Comparison of ENCODE assay signal across 16 cellular contexts in genomic region chr10:67684140-67684539, GRCh38. TPM values are rescaled to one million over a fixed set of nuclear protein-coding genes. Genes with fewer than 3 reads are reported as not detected.
A peak's percentile ranks its signal among the peaks of the same experiment; 100 is the strongest.
DNase-seq lines count a peak whose midpoint lies in the region; ATAC-seq, FAIRE-seq and TF ChIP-seq lines count a peak whose summit lies in the region.
"Not testable (repeated sequence)": the region's sequence is repeated elsewhere in the genome, so short reads cannot be mapped to it uniquely, and the experiment has no call there.
"Had no signal": no experiment of that assay in that cellular context is flagged by ENCODE, and none has a peak within 500 bp of the region (broad histone marks: within the 10 kb centered on the region; RNA-seq: fewer than 3 reads in every experiment).

No MANE protein-coding gene starts in this region.

- TF ChIP-seq EP300 in A549 (IDR thresholded peaks at IDR 0.05); K562 (IDR thresholded peaks at IDR 0.05; ENCODE audit: low read length); HepG2 (IDR thresholded peaks at IDR 0.05; ENCODE audit: low read depth in 2 of 2, low read length in 2 of 2); HepG2 (CRISPR knock-in tag; IDR thresholded peaks at IDR 0.05; ENCODE audit: borderline replicate concordance): not testable (repeated sequence)

- H3K9me3 ChIP-seq in A549 (peaks cover 23% of the 10 kb centered on the region; the same call in 2 of the 3 replicates), HepG2 (ENCODE audit: low read length) (peaks cover 22% of the 10 kb centered on the region)
- H3K9me3 ChIP-seq in IMR-90 (ENCODE audit: control insufficient read depth, insufficient read depth, low read length); K562 (replicated peaks; ENCODE audit: control insufficient read depth, insufficient read depth, low read depth, low read length): not testable (repeated sequence)

- not testable (repeated sequence) for TF ChIP-seq RAD21 in A549 (conservative IDR thresholded peaks at IDR 0.05 in 1 of 2, IDR thresholded peaks at IDR 0.05 in 1 of 2); IMR-90 (IDR thresholded peaks at IDR 0.05; ENCODE audit: low read length); K562 (CRISPR knock-in tag; conservative IDR thresholded peaks at IDR 0.05 in 1 of 2, IDR thresholded peaks at IDR 0.05 in 1 of 2); HepG2 (CRISPR knock-in tag; IDR thresholded peaks at IDR 0.05)

- H4K5ac ChIP-seq in IMR-90 (ENCODE audit: low read depth, low read length) = not testable (repeated sequence)

- intact Hi-C loops in IMR-90 (cut with micrococcal nuclease); K562 (cut with micrococcal nuclease); MCF 10A (cut with micrococcal nuclease); HepG2 (cut with micrococcal nuclease; ENCODE audit: unreplicated experiment): not testable (repeated sequence)

- H3K18ac ChIP-seq in IMR-90 (ENCODE audit: low read depth, low read length) = not testable (repeated sequence)

- not testable (repeated sequence) for H3K23ac ChIP-seq in IMR-90 (ENCODE audit: low read depth, low read length)

- not testable (repeated sequence) for TF ChIP-seq CTCF in A549 (IDR thresholded peaks at IDR 0.05); IMR-90 (conservative IDR thresholded peaks at IDR 0.05; ENCODE audit: low read depth, low read length); K562 (IDR thresholded peaks at IDR 0.05 in 2 of 3, conservative IDR thresholded peaks at IDR 0.05 in 1 of 3; ENCODE audit: insufficient read depth in 2 of 3, low read depth in 1 of 3, low read length in 3 of 3); MCF 10A (IDR thresholded peaks at IDR 0.05; ENCODE audit: unreplicated experiment); HepG2 (CRISPR knock-in tag; IDR thresholded peaks at IDR 0.05)

- H4K20me1 ChIP-seq in IMR-90 (ENCODE audit: insufficient read depth, low read length); K562 (replicated peaks; ENCODE audit: control insufficient read depth, insufficient read depth, low read length); HepG2 (ENCODE audit: insufficient read depth, low read length): not testable (repeated sequence)

- H3K4me1 Mint-ChIP-seq in MCF 10A (ENCODE audit: insufficient read depth, unreplicated experiment) = not testable (repeated sequence)

- not testable (repeated sequence) for H2AK9ac ChIP-seq in IMR-90 (replicated peaks; ENCODE audit: low read depth, low read length, poor library complexity)

- H3K14ac ChIP-seq in IMR-90 (replicated peaks; ENCODE audit: low read depth, low read length) = not testable (repeated sequence)

- not testable (repeated sequence) for H2BK20ac ChIP-seq in IMR-90 (ENCODE audit: low read depth, low read length)

- not testable (repeated sequence) for H3K9ac ChIP-seq in IMR-90 (ENCODE audit: low read depth, low read length); K562 (ENCODE audit: insufficient read depth in 1 of 2, low read depth in 2 of 2, low read length in 2 of 2); HepG2 (ENCODE audit: insufficient read depth, low read depth, low read length)

- in situ Hi-C loops in IMR-90 (cut with MboI; ENCODE audit: low sequenced_read_pairs); K562 (cut with MboI); HepG2 (cut with HindIII; ENCODE audit: extremely low pct_ligation_motif_present, low pct_unique_long_range_greater_than_20kb): not testable (repeated sequence)

- not testable (repeated sequence) for H4K8ac ChIP-seq in IMR-90 (ENCODE audit: low read depth in 2 of 2, low read length in 2 of 2)

- not testable (repeated sequence) for H3K4me3 ChIP-seq in A549; IMR-90 (ENCODE audit: insufficient read depth, low read depth, low read length); K562; HepG2 (replicated peaks in 1 of 3; ENCODE audit: insufficient read depth in 1 of 3, low read depth in 2 of 3, low read length in 3 of 3)

- H3K27me3 Mint-ChIP-seq in MCF 10A (ENCODE audit: insufficient read depth, unreplicated experiment) = peaks cover 20% of the 10 kb centered on the region

- not testable (repeated sequence) for H3K36me3 Mint-ChIP-seq in MCF 10A (ENCODE audit: insufficient read depth, unreplicated experiment)

- ATAC-seq in A549; IMR-90 (ENCODE audit: low read depth); K562; HepG2: not testable (repeated sequence)

- not testable (repeated sequence) for H2BK5ac ChIP-seq in IMR-90 (ENCODE audit: low read depth, low read length, poor library complexity, severe bottlenecking)

- H3K79me2 ChIP-seq in K562 (ENCODE audit: control insufficient read depth, insufficient read depth, low read length); HepG2 (ENCODE audit: insufficient read depth, low read length): not testable (repeated sequence)

- H2BK120ac ChIP-seq in IMR-90 (ENCODE audit: low read depth, low read length) = not testable (repeated sequence)

- not testable (repeated sequence) for H3K27ac ChIP-seq in A549; IMR-90 (ENCODE audit: insufficient read depth, low read length); K562 (ENCODE audit: extremely low read depth, low read depth, low read length); HepG2 (ENCODE audit: extremely low read length, insufficient read depth, low read length)

- H2AK5ac ChIP-seq in IMR-90 (ENCODE audit: low read depth, low read length) = not testable (repeated sequence)

- H3K4me3 Mint-ChIP-seq in MCF 10A (ENCODE audit: unreplicated experiment) = not testable (repeated sequence)

- WGBS in A549 (ENCODE audit: missing lambda C conversion rate) = 49% methylated on average over 8 of the region's 8 CpGs
- WGBS in IMR-90 (ENCODE audit: extremely low coverage in 2 of 2, insufficient read length in 1 of 2), 2 experiments = 76% methylated on average over 5 of the region's 8 CpGs; no CpG with 5 or more reads in 1 of the 2 experiments
- WGBS in K562 (ENCODE audit: insufficient coverage, low coverage, missing lambda C conversion rate) = 4% methylated on average over 8 of the region's 8 CpGs
- 47% methylated on average over 8 of the region's 8 CpGs for WGBS in HepG2 (ENCODE audit: low lambda C conversion rate)

- not testable (repeated sequence) for H3K27ac Mint-ChIP-seq in MCF 10A (ENCODE audit: low read depth, unreplicated experiment)

- POLR2A ChIA-PET in A549 (lab: Yijun Ruan, JAX); IMR-90 (lab: Charles Lee; ENCODE audit: unreplicated experiment); HepG2 (lab: Yijun Ruan, JAX): not testable (repeated sequence)
- POLR2A ChIA-PET in K562 (lab: Yijun Ruan, JAX) (interaction anchor here (0.9 kb wide), 1 partner anchor 14 kb away, joined by 3 read pairs; no protein-coding TSS in a partner anchor), MCF 10A (lab: Yijun Ruan, JAX) (interaction anchor here (0.6 to 0.9 kb wide), 2 partner anchors 13 to 711 kb away, joined by 3 read pairs; no protein-coding TSS in a partner anchor)

- not testable (repeated sequence) for H4K91ac ChIP-seq in IMR-90 (ENCODE audit: insufficient read depth, low read depth, low read length)

- not testable (repeated sequence) for TF ChIP-seq POLR2A in A549 (IDR thresholded peaks at IDR 0.05; ENCODE audit: low read length); IMR-90 (IDR thresholded peaks at IDR 0.05; ENCODE audit: low read depth, low read length); K562 (conservative IDR thresholded peaks at IDR 0.05); HepG2 (IDR thresholded peaks at IDR 0.05; ENCODE audit: insufficient read depth in 1 of 2, low read depth in 2 of 2, low read length in 2 of 2)

- not testable (repeated sequence) for BruUV-seq in IMR-90 (replicated peaks; lab: Mats Ljungman, UMichigan); K562 (replicated peaks; lab: Mats Ljungman, UMichigan); MCF 10A (replicated peaks; lab: Mats Ljungman, UMichigan); HepG2 (replicated peaks; lab: Mats Ljungman, UMichigan)

- H3K4me1 ChIP-seq in A549; IMR-90 (ENCODE audit: control insufficient read depth, insufficient read depth, low read length); K562 (replicated peaks in 1 of 2; ENCODE audit: control insufficient read depth in 2 of 2, insufficient read depth in 2 of 2, low read length in 2 of 2); HepG2 (ENCODE audit: insufficient read depth, low read length): not testable (repeated sequence)

- H3K36me3 ChIP-seq in IMR-90 (ENCODE audit: control insufficient read depth, insufficient read depth, low read length); K562 (ENCODE audit: control insufficient read depth, insufficient read depth, low read length); HepG2 (replicated peaks in 1 of 2; ENCODE audit: control insufficient read depth in 1 of 2, insufficient read depth in 2 of 2, low read length in 2 of 2): not testable (repeated sequence)

- H3K9me3 Mint-ChIP-seq in MCF 10A (ENCODE audit: unreplicated experiment) = peaks cover 17% of the 10 kb centered on the region

- not testable (repeated sequence) for H3K27me3 ChIP-seq in IMR-90 (ENCODE audit: control insufficient read depth, insufficient read depth, low read length); K562 (ENCODE audit: control insufficient read depth in 2 of 2, insufficient read depth in 2 of 2, low read length in 2 of 2); HepG2 (ENCODE audit: control insufficient read depth in 1 of 2, insufficient read depth in 2 of 2, low read length in 2 of 2)

- dilution Hi-C loops in IMR-90 (cut with HindIII; ENCODE audit: low sequenced_read_pairs, unreplicated experiment) = not testable (repeated sequence)

- CTCF ChIA-PET in A549 (lab: Yijun Ruan, JAX) (interaction anchor here (0.8 to 1.8 kb wide), 3 partner anchors 14 to 96 kb away, joined by 3 to 12 read pairs (median 3); no protein-coding TSS in a partner anchor), IMR-90 (lab: Yijun Ruan, JAX) (interaction anchor here (0.6 kb wide), 1 partner anchor 24 kb away, joined by 3 read pairs; no protein-coding TSS in a partner anchor), MCF 10A (lab: Yijun Ruan, JAX) (interaction anchor here (0.7 to 2.9 kb wide), 2 partner anchors 12 to 32 kb away, joined by 4 to 24 read pairs; partner anchors contain the start of gene CTNNA3)
- CTCF ChIA-PET in K562 (lab: Yijun Ruan, JAX; ENCODE audit: low intra/inter-chr PET ratio); HepG2 (lab: Yijun Ruan, JAX; ENCODE audit: low intra/inter-chr PET ratio, low total read pairs): not testable (repeated sequence)

- H3K79me1 ChIP-seq in IMR-90 (ENCODE audit: low read depth in 1 of 2, low read length in 2 of 2) = not testable (repeated sequence)

- FAIRE-seq in A549 (lab: Jason Lieb, UNC); K562 (lab: Jason Lieb, UNC); HepG2 (lab: Jason Lieb, UNC): not testable (repeated sequence)

- not testable (repeated sequence) for H3K4ac ChIP-seq in IMR-90 (ENCODE audit: low read depth, low read length)

- not testable (repeated sequence) for H3K4me2 ChIP-seq in A549; IMR-90 (ENCODE audit: low read depth, low read length); K562 (ENCODE audit: insufficient read depth, low read length); HepG2 (ENCODE audit: low read depth, low read length)

- DNase-seq in A549 (ENCODE audit: low read depth in 1 of 2, low spot score in 1 of 2); IMR-90; K562 (ENCODE audit: extremely low read depth in 1 of 4, low spot score in 3 of 4); HepG2 (ENCODE audit: low spot score): not testable (repeated sequence)
- DNase-seq in MCF 10A (ENCODE audit: unreplicated experiment) = peak; percentile 18

- H2BK15ac ChIP-seq in IMR-90 (ENCODE audit: low read depth, low read length) = not testable (repeated sequence)

- not testable (repeated sequence) for H3K56ac ChIP-seq in IMR-90 (ENCODE audit: extremely low read depth, insufficient read depth, low read length)

- H2AFZ ChIP-seq in IMR-90 (replicated peaks; ENCODE audit: low read length, poor library complexity); K562 (ENCODE audit: low read depth, low read length); HepG2 (ENCODE audit: low read length): not testable (repeated sequence)

- H3K9me1 ChIP-seq in IMR-90 (ENCODE audit: insufficient read depth, low read length); K562 (ENCODE audit: control insufficient read depth, insufficient read depth, low read length): not testable (repeated sequence)

RNA-seq across cellular contexts. Expression of gene CTNNA3, which starts 11.9 kb away (rescaled TPM):
- 0.09 TPM in 1 of 2 replicates, not detected in the other for polyA plus RNA-seq in A549 (2011; rRNA removed)
- not detected in 2 replicates for polyA plus RNA-seq in A549 (2012; cell fraction: cytosol; rRNA removed)
- not detected in 2 replicates for polyA plus RNA-seq in A549 (2012; cell fraction: nucleus; rRNA removed)
- polyA plus RNA-seq in A549 (2017; fragmentation: RNase III; extraction: RNeasy Plus Mini Kit Qiagen cat#74134 plus additional on column Dnase treatment) = not detected in 3 replicates
- polyA minus RNA-seq in A549 (2011; rRNA and poly(A)+ RNA removed) = not detected in 2 replicates
- 0.83 and 0.90 TPM in 2 replicates for total RNA-seq in IMR-90 (2012; rRNA removed)
- polyA plus RNA-seq in IMR-90 (2012; rRNA removed) = 0.19 TPM in 1 of 2 replicates, not detected in the other
- polyA plus RNA-seq in IMR-90 (2012; cell fraction: cytosol; rRNA removed) = 0.01 TPM in 2 replicates
- 0.15 TPM in 1 of 2 replicates, not detected in the other for polyA plus RNA-seq in IMR-90 (2012; cell fraction: nucleus; rRNA removed; ENCODE audit: low replicate concordance)
- total RNA-seq in K562 (2011; cell fraction: chromatin; rRNA removed; ENCODE audit: low replicate concordance) = not detected in 2 replicates
- not detected in 2 replicates for total RNA-seq in K562 (2011; cell fraction: nucleolus; rRNA removed)
- total RNA-seq in K562 (2011; cell fraction: nucleoplasm; rRNA removed) = not detected in 2 replicates
- not detected in 2 replicates for total RNA-seq in K562 (2014; rRNA removed)
- not detected in 2 replicates for total RNA-seq in K562 (2014; rRNA removed; fragmentation: Illumina TruSeq; extraction: Trizol)
- total RNA-seq in K562 (2015; rRNA removed; fragmentation: Illumina TruSeq; extraction: Trizol) = not detected in 2 replicates
- total RNA-seq in K562 (2021) = not detected in 2 replicates
- polyA plus RNA-seq in K562 (2011; rRNA removed) = 0.04 TPM in 1 of 2 replicates, not detected in the other
- polyA plus RNA-seq in K562 (2011; cell fraction: cytosol; rRNA removed) = under 0.01 TPM in 1 of 2 replicates, not detected in the other
- not detected in 2 replicates for polyA plus RNA-seq in K562 (2011; cell fraction: nucleus; rRNA removed)
- not detected in 2 replicates for polyA plus RNA-seq in K562 (2012)
- not detected in 2 replicates for polyA plus RNA-seq in K562 (2014; fragmentation: Illumina TruSeq; extraction: Trizol)
- not detected for polyA plus RNA-seq in K562 (2014; fragmentation: Nextera tagmentation; extraction: Ambion mirVana)
- not detected in 2 replicates for polyA plus RNA-seq in K562 (2014; rRNA removed)
- not detected in 2 replicates for polyA minus RNA-seq in K562 (2011; rRNA and poly(A)+ RNA removed)
- polyA minus RNA-seq in K562 (2011; cell fraction: cytosol; rRNA and poly(A)+ RNA removed) = not detected in 2 replicates
- polyA minus RNA-seq in K562 (2011; cell fraction: nucleus; rRNA and poly(A)+ RNA removed) = not detected in 2 replicates
- 0.02 TPM in 1 of 2 replicates, not detected in the other for total RNA-seq in MCF 10A (2022)
- not detected in 2 replicates for total RNA-seq in HepG2 (2016; rRNA removed; fragmentation: Illumina TruSeq; extraction: Trizol)
- total RNA-seq in HepG2 (2016; cell fraction: cytosol; rRNA removed; fragmentation: Illumina TruSeq; extraction: Trizol; ENCODE audit: low read depth) = not detected in 2 replicates
- not detected in 2 replicates for total RNA-seq in HepG2 (2016; cell fraction: insoluble cytoplasmic fraction; rRNA removed; fragmentation: Illumina TruSeq; extraction: Trizol)
- total RNA-seq in HepG2 (2016; cell fraction: membrane; rRNA removed; fragmentation: Illumina TruSeq; extraction: Trizol) = not detected in 2 replicates
- not detected in 2 replicates for total RNA-seq in HepG2 (2016; cell fraction: nucleus; rRNA removed; fragmentation: Illumina TruSeq; extraction: Trizol)
- polyA plus RNA-seq in HepG2 (2011; rRNA removed) = not detected in 2 replicates
- not detected in 2 replicates for polyA plus RNA-seq in HepG2 (2011; cell fraction: cytosol; rRNA removed)
- polyA plus RNA-seq in HepG2 (2011; cell fraction: nucleus; rRNA removed) = not detected in 2 replicates
- not detected in 2 replicates for polyA plus RNA-seq in HepG2 (2012)
- not detected in 2 replicates for polyA plus RNA-seq in HepG2 (2016; cell fraction: cytosol; fragmentation: Illumina TruSeq; extraction: Trizol; ENCODE audit: low read depth)
- not detected in 2 replicates for polyA plus RNA-seq in HepG2 (2016; cell fraction: insoluble cytoplasmic fraction; fragmentation: Illumina TruSeq; extraction: Trizol; ENCODE audit: low read depth)
- not detected in 2 replicates for polyA plus RNA-seq in HepG2 (2016; cell fraction: membrane; fragmentation: Illumina TruSeq; extraction: Trizol; ENCODE audit: low read depth)
- polyA plus RNA-seq in HepG2 (2016; cell fraction: nucleus; fragmentation: Illumina TruSeq; extraction: Trizol; ENCODE audit: insufficient read depth, low read depth) = not detected in 2 replicates
- not detected in 2 replicates for polyA minus RNA-seq in HepG2 (2011; rRNA and poly(A)+ RNA removed; ENCODE audit: low replicate concordance)
- not detected in 2 replicates for polyA minus RNA-seq in HepG2 (2011; cell fraction: cytosol; rRNA and poly(A)+ RNA removed)
- polyA minus RNA-seq in HepG2 (2011; cell fraction: nucleus; rRNA and poly(A)+ RNA removed) = not detected in 2 replicates
- total RNA-seq: A172; A673; B cell; Calu3; CD4-positive, alpha-beta memory T cell; CD4-positive, CD25-positive, alpha-beta regulatory T cell; CD8-positive, alpha-beta memory T cell; CD8-positive, alpha-beta T cell; Daoy had no signal
- polyA plus RNA-seq: BJ; CD14-positive monocyte; CD4-positive, alpha-beta memory T cell; CD4-positive, CD25-positive, alpha-beta regulatory T cell had no signal
